ENCODE assay signal across 2 cellular contexts in the genomic region with DNA sequence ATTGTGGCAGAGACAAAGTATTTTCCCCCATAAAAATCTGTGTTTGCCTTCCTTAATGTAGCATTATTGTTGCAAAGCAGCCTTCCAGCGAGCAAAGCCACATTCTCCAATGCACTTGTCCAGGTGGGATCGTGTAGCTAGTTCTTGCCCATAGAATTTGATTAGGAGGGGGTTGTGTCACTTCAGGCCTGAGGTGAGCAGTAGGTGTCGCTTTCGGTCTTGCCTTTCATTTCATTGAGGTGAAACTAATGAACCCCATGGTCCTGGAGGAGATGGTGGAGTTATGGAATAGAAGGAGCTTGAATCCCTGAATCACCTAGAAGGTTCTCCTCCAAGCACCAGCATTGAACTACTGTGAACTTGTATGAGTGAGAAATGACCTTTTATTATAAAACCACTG.
TF ChIP-seq lines count a peak whose summit lies in the region.

No MANE protein-coding gene starts in this region.

TF ChIP-seq in SK-N-SH, 30 proteins besides CTCF, POLR2A, EP300 and RAD21 (continued from another document):
- TF ChIP-seq TAF1 (IDR thresholded peaks at IDR 0.05; ENCODE audit: borderline replicate concordance, low read depth, low read length) (no peak), TCF12 (IDR thresholded peaks at IDR 0.05) (no peak), TEAD4 (IDR thresholded peaks at IDR 0.05; ENCODE audit: borderline replicate concordance, insufficient read depth) (no peak)
- TF ChIP-seq, protein P1, sequence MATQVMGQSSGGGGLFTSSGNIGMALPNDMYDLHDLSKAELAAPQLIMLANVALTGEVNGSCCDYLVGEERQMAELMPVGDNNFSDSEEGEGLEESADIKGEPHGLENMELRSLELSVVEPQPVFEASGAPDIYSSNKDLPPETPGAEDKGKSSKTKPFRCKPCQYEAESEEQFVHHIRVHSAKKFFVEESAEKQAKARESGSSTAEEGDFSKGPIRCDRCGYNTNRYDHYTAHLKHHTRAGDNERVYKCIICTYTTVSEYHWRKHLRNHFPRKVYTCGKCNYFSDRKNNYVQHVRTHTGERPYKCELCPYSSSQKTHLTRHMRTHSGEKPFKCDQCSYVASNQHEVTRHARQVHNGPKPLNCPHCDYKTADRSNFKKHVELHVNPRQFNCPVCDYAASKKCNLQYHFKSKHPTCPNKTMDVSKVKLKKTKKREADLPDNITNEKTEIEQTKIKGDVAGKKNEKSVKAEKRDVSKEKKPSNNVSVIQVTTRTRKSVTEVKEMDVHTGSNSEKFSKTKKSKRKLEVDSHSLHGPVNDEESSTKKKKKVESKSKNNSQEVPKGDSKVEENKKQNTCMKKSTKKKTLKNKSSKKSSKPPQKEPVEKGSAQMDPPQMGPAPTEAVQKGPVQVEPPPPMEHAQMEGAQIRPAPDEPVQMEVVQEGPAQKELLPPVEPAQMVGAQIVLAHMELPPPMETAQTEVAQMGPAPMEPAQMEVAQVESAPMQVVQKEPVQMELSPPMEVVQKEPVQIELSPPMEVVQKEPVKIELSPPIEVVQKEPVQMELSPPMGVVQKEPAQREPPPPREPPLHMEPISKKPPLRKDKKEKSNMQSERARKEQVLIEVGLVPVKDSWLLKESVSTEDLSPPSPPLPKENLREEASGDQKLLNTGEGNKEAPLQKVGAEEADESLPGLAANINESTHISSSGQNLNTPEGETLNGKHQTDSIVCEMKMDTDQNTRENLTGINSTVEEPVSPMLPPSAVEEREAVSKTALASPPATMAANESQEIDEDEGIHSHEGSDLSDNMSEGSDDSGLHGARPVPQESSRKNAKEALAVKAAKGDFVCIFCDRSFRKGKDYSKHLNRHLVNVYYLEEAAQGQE (IDR thresholded peaks at IDR 0.05; ENCODE audit: low read depth, low read length): no peak
- TF ChIP-seq, protein P2, sequence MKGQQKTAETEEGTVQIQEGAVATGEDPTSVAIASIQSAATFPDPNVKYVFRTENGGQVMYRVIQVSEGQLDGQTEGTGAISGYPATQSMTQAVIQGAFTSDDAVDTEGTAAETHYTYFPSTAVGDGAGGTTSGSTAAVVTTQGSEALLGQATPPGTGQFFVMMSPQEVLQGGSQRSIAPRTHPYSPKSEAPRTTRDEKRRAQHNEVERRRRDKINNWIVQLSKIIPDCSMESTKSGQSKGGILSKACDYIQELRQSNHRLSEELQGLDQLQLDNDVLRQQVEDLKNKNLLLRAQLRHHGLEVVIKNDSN (IDR thresholded peaks at IDR 0.05; ENCODE audit: borderline replicate concordance, low read depth): no peak
TF ChIP-seq in SK-N-SH: peak in this region for 0.

TF ChIP-seq in SK-N-SH treated with all-trans-retinoic acid at 6 μM for 48 hours, 23 proteins besides CTCF, POLR2A, EP300 and RAD21 (continued from another document):
- TF ChIP-seq, protein P3, sequence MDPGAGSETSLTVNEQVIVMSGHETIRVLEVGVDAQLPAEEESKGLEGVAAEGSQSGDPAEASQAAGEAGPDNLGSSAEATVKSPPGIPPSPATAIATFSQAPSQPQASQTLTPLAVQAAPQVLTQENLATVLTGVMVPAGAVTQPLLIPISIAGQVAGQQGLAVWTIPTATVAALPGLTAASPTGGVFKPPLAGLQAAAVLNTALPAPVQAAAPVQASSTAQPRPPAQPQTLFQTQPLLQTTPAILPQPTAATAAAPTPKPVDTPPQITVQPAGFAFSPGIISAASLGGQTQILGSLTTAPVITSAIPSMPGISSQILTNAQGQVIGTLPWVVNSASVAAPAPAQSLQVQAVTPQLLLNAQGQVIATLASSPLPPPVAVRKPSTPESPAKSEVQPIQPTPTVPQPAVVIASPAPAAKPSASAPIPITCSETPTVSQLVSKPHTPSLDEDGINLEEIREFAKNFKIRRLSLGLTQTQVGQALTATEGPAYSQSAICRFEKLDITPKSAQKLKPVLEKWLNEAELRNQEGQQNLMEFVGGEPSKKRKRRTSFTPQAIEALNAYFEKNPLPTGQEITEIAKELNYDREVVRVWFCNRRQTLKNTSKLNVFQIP (CRISPR knock-in tag; IDR thresholded peaks at IDR 0.05; ENCODE audit: borderline replicate concordance, low read depth): no peak
- TF ChIP-seq ZFP3 (CRISPR knock-in tag; IDR thresholded peaks at IDR 0.05) (no peak), RARB (CRISPR knock-in tag; IDR thresholded peaks at IDR 0.05) (no peak), ZFP30 (CRISPR knock-in tag; IDR thresholded peaks at IDR 0.05) (no peak)
- TF ChIP-seq, protein P4, sequence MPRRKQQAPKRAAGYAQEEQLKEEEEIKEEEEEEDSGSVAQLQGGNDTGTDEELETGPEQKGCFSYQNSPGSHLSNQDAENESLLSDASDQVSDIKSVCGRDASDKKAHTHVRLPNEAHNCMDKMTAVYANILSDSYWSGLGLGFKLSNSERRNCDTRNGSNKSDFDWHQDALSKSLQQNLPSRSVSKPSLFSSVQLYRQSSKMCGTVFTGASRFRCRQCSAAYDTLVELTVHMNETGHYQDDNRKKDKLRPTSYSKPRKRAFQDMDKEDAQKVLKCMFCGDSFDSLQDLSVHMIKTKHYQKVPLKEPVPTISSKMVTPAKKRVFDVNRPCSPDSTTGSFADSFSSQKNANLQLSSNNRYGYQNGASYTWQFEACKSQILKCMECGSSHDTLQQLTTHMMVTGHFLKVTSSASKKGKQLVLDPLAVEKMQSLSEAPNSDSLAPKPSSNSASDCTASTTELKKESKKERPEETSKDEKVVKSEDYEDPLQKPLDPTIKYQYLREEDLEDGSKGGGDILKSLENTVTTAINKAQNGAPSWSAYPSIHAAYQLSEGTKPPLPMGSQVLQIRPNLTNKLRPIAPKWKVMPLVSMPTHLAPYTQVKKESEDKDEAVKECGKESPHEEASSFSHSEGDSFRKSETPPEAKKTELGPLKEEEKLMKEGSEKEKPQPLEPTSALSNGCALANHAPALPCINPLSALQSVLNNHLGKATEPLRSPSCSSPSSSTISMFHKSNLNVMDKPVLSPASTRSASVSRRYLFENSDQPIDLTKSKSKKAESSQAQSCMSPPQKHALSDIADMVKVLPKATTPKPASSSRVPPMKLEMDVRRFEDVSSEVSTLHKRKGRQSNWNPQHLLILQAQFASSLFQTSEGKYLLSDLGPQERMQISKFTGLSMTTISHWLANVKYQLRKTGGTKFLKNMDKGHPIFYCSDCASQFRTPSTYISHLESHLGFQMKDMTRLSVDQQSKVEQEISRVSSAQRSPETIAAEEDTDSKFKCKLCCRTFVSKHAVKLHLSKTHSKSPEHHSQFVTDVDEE (CRISPR knock-in tag; IDR thresholded peaks at IDR 0.05): no peak
- TF ChIP-seq, protein P5, sequence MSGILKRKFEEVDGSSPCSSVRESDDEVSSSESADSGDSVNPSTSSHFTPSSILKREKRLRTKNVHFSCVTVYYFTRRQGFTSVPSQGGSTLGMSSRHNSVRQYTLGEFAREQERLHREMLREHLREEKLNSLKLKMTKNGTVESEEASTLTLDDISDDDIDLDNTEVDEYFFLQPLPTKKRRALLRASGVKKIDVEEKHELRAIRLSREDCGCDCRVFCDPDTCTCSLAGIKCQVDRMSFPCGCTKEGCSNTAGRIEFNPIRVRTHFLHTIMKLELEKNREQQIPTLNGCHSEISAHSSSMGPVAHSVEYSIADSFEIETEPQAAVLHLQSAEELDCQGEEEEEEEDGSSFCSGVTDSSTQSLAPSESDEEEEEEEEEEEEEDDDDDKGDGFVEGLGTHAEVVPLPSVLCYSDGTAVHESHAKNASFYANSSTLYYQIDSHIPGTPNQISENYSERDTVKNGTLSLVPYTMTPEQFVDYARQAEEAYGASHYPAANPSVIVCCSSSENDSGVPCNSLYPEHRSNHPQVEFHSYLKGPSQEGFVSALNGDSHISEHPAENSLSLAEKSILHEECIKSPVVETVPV (CRISPR knock-in tag; IDR thresholded peaks at IDR 0.05): no peak
